Comparison of ENCODE assay signal across 23 cellular contexts in genomic region chr2:66366619-66367018, GRCh38.
"Had no signal": no experiment of that assay in that cellular context is flagged by ENCODE, and none has a peak within 500 bp of the region (broad histone marks: within the 10 kb centered on the region; RNA-seq: fewer than 3 reads in every experiment).

No MANE protein-coding gene starts in this region.

- H3K27me3 Mint-ChIP-seq: naive thymus-derived CD4-positive, alpha-beta T cell had no signal

- FAIRE-seq: colon, endothelial cell of umbilical vein, frontal cortex, keratinocyte had no signal

- H3K4me3 Mint-ChIP-seq: naive thymus-derived CD4-positive, alpha-beta T cell had no signal

- H3K27ac ChIP-seq: coronary artery, dorsolateral prefrontal cortex, esophagus muscularis mucosa, foreskin keratinocyte, gastroesophageal sphincter, heart right ventricle, left lung, lower lobe of right lung had no signal

- H3K36me3 ChIP-seq: esophagus muscularis mucosa, gastroesophageal sphincter, heart right ventricle, left lung, lower lobe of right lung had no signal

- H3K4me3 ChIP-seq: coronary artery, dorsolateral prefrontal cortex, esophagus muscularis mucosa, gastroesophageal sphincter, heart right ventricle, left lung, lower lobe of right lung had no signal

- H3K27ac Mint-ChIP-seq: naive thymus-derived CD4-positive, alpha-beta T cell had no signal

- H3K4me1 ChIP-seq: foreskin keratinocyte, left lung had no signal

- H3K4me1 Mint-ChIP-seq: naive thymus-derived CD4-positive, alpha-beta T cell had no signal

- H3K36me3 Mint-ChIP-seq: naive thymus-derived CD4-positive, alpha-beta T cell had no signal

- ATAC-seq: foreskin keratinocyte; gastroesophageal sphincter; heart right ventricle; left cardiac atrium; left lung; left ventricle myocardium superior; lower lobe of right lung; naive thymus-derived CD4-positive, alpha-beta T cell had no signal

- H3K27me3 ChIP-seq: esophagus muscularis mucosa, gastroesophageal sphincter, heart right ventricle, left lung had no signal

- H3K9me3 ChIP-seq: esophagus muscularis mucosa, gastroesophageal sphincter, heart right ventricle, left lung, lower lobe of right lung had no signal

- DNase-seq: dermis blood vessel endothelial cell; dorsolateral prefrontal cortex; effector CD4-positive, alpha-beta T cell; effector memory CD4-positive, alpha-beta T cell; foreskin keratinocyte; glutamatergic neuron; head of caudate nucleus; heart right ventricle; hippocampal formation; left cardiac atrium; left lung; left ventricle myocardium superior; lower lobe of right lung; mesenchymal stem cell; midbrain; naive thymus-derived CD4-positive, alpha-beta T cell had no signal
